1 cellular context compared by ENCODE assay signal in the genomic region with DNA sequence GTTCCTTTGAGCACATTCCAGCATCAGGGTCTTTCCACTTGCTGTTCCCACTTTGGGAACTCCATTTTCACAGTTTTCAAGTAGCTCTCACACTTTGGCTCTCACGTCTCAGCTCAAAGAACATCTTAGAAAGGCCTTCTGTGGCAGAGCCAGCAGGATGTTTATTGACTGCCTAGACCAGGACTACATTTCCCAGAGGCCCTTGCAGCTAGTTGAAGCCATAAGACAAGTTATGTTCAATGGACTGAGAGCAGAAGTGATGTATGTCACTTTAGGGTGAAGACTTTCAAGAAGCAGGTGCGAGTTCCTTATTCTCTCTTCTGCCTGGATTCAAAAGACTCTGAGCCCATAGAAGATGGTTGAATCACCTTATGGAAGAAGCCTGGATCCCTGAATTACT.
TF ChIP-seq lines count a peak whose summit lies in the region.

No MANE protein-coding gene starts in this region.

TF ChIP-seq in K562, 482 proteins besides CTCF, POLR2A, EP300 and RAD21:
- TF ChIP-seq ZNF143 (CRISPR knock-in tag; IDR thresholded peaks at IDR 0.05) (peak; percentile 70; the same call in 1 of the 2 replicates), ZNF174 (CRISPR knock-in tag; IDR thresholded peaks at IDR 0.05) (no peak), HCFC1 (IDR thresholded peaks at IDR 0.05; ENCODE audit: low read depth, low read length) (peak; percentile 63)
